27 cellular contexts compared by ENCODE assay signal in the genomic region with DNA sequence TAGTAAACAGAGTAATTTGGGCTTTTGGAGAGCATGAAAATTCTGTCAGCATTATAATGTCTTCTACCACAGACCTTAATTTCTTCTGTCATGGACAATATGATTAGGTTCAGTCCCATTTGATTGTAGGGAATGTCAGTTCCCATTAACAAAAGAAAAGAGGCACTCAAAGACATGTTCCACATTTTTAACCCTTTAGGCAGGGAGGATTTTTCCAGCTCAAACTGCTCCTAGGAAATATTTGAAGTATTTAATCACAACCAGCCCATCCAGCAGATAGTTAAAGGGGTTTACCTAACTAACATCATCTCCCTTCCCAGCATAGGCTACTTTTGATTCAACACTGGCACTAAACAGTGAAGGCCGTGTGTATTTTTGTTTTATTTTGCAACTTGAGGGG.
"Had no signal": no experiment of that assay in that cellular context is flagged by ENCODE, and none has a peak within 500 bp of the region (broad histone marks: within the 10 kb centered on the region; RNA-seq: fewer than 3 reads in every experiment).

No MANE protein-coding gene starts in this region.

- H3K27ac Mint-ChIP-seq: activated CD4-positive, alpha-beta T cell treated with anti-CD3 and anti-CD28 coated beads for 36 hours; activated CD8-positive, alpha-beta memory T cell treated with anti-CD3 and anti-CD28 coated beads, Interleukin-2, amount 10 ng/mL, durations not matched to agents 7 days and 5 days; activated CD8-positive, alpha-beta T cell treated with anti-CD3 and anti-CD28 coated beads, Interleukin-2, amount 10 ng/mL, durations not matched to agents 7 days and 5 days; activated naive CD4-positive, alpha-beta T cell treated with anti-CD3 and anti-CD28 coated beads, Interleukin-2, amount 50 U/mL, for 72 hours; activated T-helper 2 cell treated with anti-CD3 and anti-CD28 coated beads, Interferon-gamma antibody, Interleukin-2, Interleukin-4, amounts not matched to agents 10 μg/mL and 5 μg/mL and 100 μg/mL, durations not matched to agents 14 hours and 24 hours and 36 hours; dendritic cell treated with granulocyte-macrophage colony-stimulating factor and Interleukin-4, amounts not matched to agents 40 ng/mL and 50 ng/mL, for 4 days; natural killer cell treated with Interleukin-12 subunit alpha and Interleukin-12 subunit beta and Interleukin-15 and Interleukin-18, amount 100 ng/mL, for 72 hours; progenitor cell of endocrine pancreas; stimulated activated naive CD8-positive, alpha-beta T cell treated with anti-CD3 and anti-CD28 coated beads, Interleukin-15, Interleukin-2, amounts not matched to agents 100 ng/mL and 50 ng/mL, for 24 hours had no signal

- H3K9me3 Mint-ChIP-seq: activated T-helper 2 cell treated with anti-CD3 and anti-CD28 coated beads, Interferon-gamma antibody, Interleukin-2, Interleukin-4, amounts not matched to agents 10 μg/mL and 5 μg/mL and 100 μg/mL, durations not matched to agents 14 hours and 24 hours and 36 hours; dendritic cell treated with granulocyte-macrophage colony-stimulating factor and Interleukin-4, amounts not matched to agents 40 ng/mL and 50 ng/mL, for 4 days; stimulated activated naive CD8-positive, alpha-beta T cell treated with anti-CD3 and anti-CD28 coated beads, Interleukin-15, Interleukin-2, amounts not matched to agents 100 ng/mL and 50 ng/mL, for 24 hours had no signal

- H3K27me3 ChIP-seq: hepatocyte, ovary, upper lobe of left lung, vagina had no signal

- H3K4me3 ChIP-seq: hepatocyte, left ventricle myocardium inferior, lung, mucosa of descending colon, ovary, skin epidermis, upper lobe of left lung, vagina had no signal

- H3K4me3 Mint-ChIP-seq: activated CD4-positive, alpha-beta T cell treated with anti-CD3 and anti-CD28 coated beads for 36 hours; activated CD8-positive, alpha-beta memory T cell treated with anti-CD3 and anti-CD28 coated beads, Interleukin-2, amount 10 ng/mL, durations not matched to agents 7 days and 5 days; activated CD8-positive, alpha-beta T cell treated with anti-CD3 and anti-CD28 coated beads, Interleukin-2, amount 10 ng/mL, durations not matched to agents 7 days and 5 days; central memory CD8-positive, alpha-beta T cell; dendritic cell treated with granulocyte-macrophage colony-stimulating factor and Interleukin-4, amounts not matched to agents 40 ng/mL and 50 ng/mL, for 4 days; natural killer cell treated with Interleukin-12 subunit alpha and Interleukin-12 subunit beta and Interleukin-15 and Interleukin-18, amount 100 ng/mL, for 72 hours; stimulated activated naive CD8-positive, alpha-beta T cell treated with anti-CD3 and anti-CD28 coated beads, Interleukin-15, Interleukin-2, amounts not matched to agents 100 ng/mL and 50 ng/mL, for 24 hours had no signal

- H3K4me2 ChIP-seq: hepatocyte had no signal

- H3K9me3 ChIP-seq: left ventricle myocardium inferior, mucosa of descending colon, ovary, upper lobe of left lung, vagina had no signal

- H3K27ac ChIP-seq: epithelial cell of prostate, hepatocyte, left ventricle myocardium inferior, ovary, skin epidermis, upper lobe of left lung, vagina had no signal

- H3K36me3 Mint-ChIP-seq: activated CD8-positive, alpha-beta memory T cell treated with anti-CD3 and anti-CD28 coated beads, Interleukin-2, amount 10 ng/mL, durations not matched to agents 7 days and 5 days; activated naive CD4-positive, alpha-beta T cell treated with anti-CD3 and anti-CD28 coated beads, Interleukin-2, amount 50 U/mL, for 72 hours; natural killer cell treated with Interleukin-12 subunit alpha and Interleukin-12 subunit beta and Interleukin-15 and Interleukin-18, amount 100 ng/mL, for 72 hours had no signal

- ATAC-seq: activated CD4-positive, alpha-beta T cell treated with anti-CD3 and anti-CD28 coated beads for 36 hours; activated CD8-positive, alpha-beta memory T cell treated with anti-CD3 and anti-CD28 coated beads, Interleukin-2, amount 10 ng/mL, durations not matched to agents 7 days and 5 days; activated CD8-positive, alpha-beta T cell treated with anti-CD3 and anti-CD28 coated beads, Interleukin-2, amount 10 ng/mL, durations not matched to agents 7 days and 5 days; activated naive CD4-positive, alpha-beta T cell treated with anti-CD3 and anti-CD28 coated beads, Interleukin-2, amount 50 U/mL, for 72 hours; mucosa of descending colon; natural killer cell treated with Interleukin-12 subunit alpha and Interleukin-12 subunit beta and Interleukin-15 and Interleukin-18, amount 100 ng/mL, for 72 hours; sciatic nerve had no signal

- H2AFZ ChIP-seq: hepatocyte had no signal

- H3K4me1 Mint-ChIP-seq: activated CD4-positive, alpha-beta T cell treated with anti-CD3 and anti-CD28 coated beads for 36 hours; activated CD8-positive, alpha-beta memory T cell treated with anti-CD3 and anti-CD28 coated beads, Interleukin-2, amount 10 ng/mL, durations not matched to agents 7 days and 5 days; central memory CD8-positive, alpha-beta T cell had no signal

- DNase-seq: activated CD4-positive, alpha-beta T cell treated with anti-CD3 and anti-CD28 coated beads for 36 hours; activated CD4-positive, CD25-positive, alpha-beta regulatory T cell; activated CD8-positive, alpha-beta memory T cell treated with anti-CD3 and anti-CD28 coated beads, Interleukin-2, amount 10 ng/mL, durations not matched to agents 7 days and 5 days; activated CD8-positive, alpha-beta T cell treated with anti-CD3 and anti-CD28 coated beads, Interleukin-2, amount 10 ng/mL, durations not matched to agents 7 days and 5 days; activated naive CD4-positive, alpha-beta T cell; activated T-cell treated with anti-CD3 and anti-CD28 coated beads, Interleukin-2, amount 50 U/mL, for 48 hours; effector CD4-positive, alpha-beta T cell; glutamatergic neuron; left ventricle myocardium inferior; mucosa of descending colon; ovary; stimulated activated CD4-positive, alpha-beta T cell treated with anti-CD3 and anti-CD28 coated beads, Interleukin-12 subunit alpha, Interleukin-12 subunit beta, amount 100 ng/mL, for 4 hours; stimulated activated CD4-positive, alpha-beta T cell treated with anti-CD3 and anti-CD28 coated beads, Interleukin-4, amount 100 ng/mL, for 1 hour; upper lobe of left lung had no signal

- H3K4me1 ChIP-seq: left ventricle myocardium inferior, upper lobe of left lung, vagina had no signal

- H3K36me3 ChIP-seq: left ventricle myocardium inferior, ovary, upper lobe of left lung, vagina had no signal

- H3K79me2 ChIP-seq: hepatocyte had no signal

- H3K27me3 Mint-ChIP-seq: activated CD8-positive, alpha-beta memory T cell treated with anti-CD3 and anti-CD28 coated beads, Interleukin-2, amount 10 ng/mL, durations not matched to agents 7 days and 5 days; central memory CD8-positive, alpha-beta T cell; dendritic cell treated with granulocyte-macrophage colony-stimulating factor and Interleukin-4, amounts not matched to agents 40 ng/mL and 50 ng/mL, for 4 days; natural killer cell treated with Interleukin-12 subunit alpha and Interleukin-12 subunit beta and Interleukin-15 and Interleukin-18, amount 100 ng/mL, for 72 hours had no signal
